ENCODE assay signal across 2 cellular contexts in genomic region chr3:182325213-182325941, GRCh38.
TF ChIP-seq lines count a peak whose summit lies in the region.

No MANE protein-coding gene starts in this region.

TF ChIP-seq in GM12878, 131 proteins besides CTCF, POLR2A, EP300 and RAD21 (continued from another document):
- no peak for TF ChIP-seq E2F4 (IDR thresholded peaks at IDR 0.05; ENCODE audit: low read depth, low read length)
- no peak for TF ChIP-seq CHD4 (IDR thresholded peaks at IDR 0.05)
- TF ChIP-seq TCF3 (IDR thresholded peaks at IDR 0.05; ENCODE audit: borderline replicate concordance, insufficient read depth, low read depth, low read length), result no peak
- TF ChIP-seq SMAD1 (IDR thresholded peaks at IDR 0.05; ENCODE audit: low read depth, partially characterized antibody), result no peak
- TF ChIP-seq ESRRA (IDR thresholded peaks at IDR 0.05; ENCODE audit: low read length), result no peak

TF ChIP-seq in HepG2, 621 proteins besides CTCF, POLR2A, EP300 and RAD21 (continued from another document):
- TF ChIP-seq TFAP4 (IDR thresholded peaks at IDR 0.05; ENCODE audit: borderline replicate concordance, low read depth) (no peak), ZNF879 (CRISPR knock-in tag; IDR thresholded peaks at IDR 0.05) (no peak), PLRG1 (conservative IDR thresholded peaks at IDR 0.05) (no peak)
